In the genomic region with DNA sequence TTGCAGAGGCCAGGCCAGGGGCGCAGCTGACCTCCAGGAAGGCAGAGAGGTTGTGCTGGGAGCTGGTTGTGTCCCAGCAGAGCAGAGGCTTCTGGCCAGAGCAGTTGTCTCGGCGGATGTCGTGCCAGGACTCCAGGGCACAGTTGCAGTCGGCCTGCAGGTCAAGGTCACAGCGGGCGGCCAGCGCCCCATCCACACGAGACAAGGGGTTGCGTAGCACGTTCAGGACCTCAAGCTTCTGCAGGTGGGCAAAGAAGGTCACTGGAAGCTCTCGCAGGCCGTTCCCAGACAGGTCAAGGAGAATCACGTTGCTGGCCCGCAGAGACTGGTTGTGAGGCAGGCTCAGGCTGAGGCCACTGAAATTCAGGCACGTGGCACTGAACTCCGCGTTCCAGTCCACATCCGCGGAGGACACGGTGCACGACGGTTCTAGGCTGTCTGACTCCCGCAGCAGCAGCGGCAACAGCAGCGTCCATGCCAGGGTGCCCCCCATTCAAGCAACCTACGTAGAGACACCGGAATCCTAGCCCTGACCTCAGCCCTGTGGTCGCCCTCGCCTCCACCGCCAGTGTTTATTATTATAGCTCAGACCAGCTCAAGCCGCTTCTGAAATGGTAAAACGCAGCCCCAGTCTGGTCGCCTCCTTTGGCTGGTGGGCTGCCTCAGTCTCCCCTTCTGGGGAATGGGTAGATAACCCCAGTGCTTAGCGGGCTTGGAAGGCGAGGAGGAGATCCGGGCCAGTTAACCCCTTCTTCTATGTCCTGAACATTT, we compare ENCODE assay signal across 16 cellular contexts. TPM values are rescaled to one million over a fixed set of nuclear protein-coding genes. Genes with fewer than 3 reads are reported as not detected.
DNase-seq lines count a peak whose midpoint lies in the region; ATAC-seq, FAIRE-seq and TF ChIP-seq lines count a peak whose summit lies in the region.
"Had no signal": no experiment of that assay in that cellular context is flagged by ENCODE, and none has a peak within 500 bp of the region (broad histone marks: within the 10 kb centered on the region; RNA-seq: fewer than 3 reads in every experiment).

No MANE protein-coding gene starts in this region.

- TF ChIP-seq CTCF in VCaP (conservative IDR thresholded peaks at IDR 0.05) (no peak), right lobe of liver (IDR thresholded peaks at IDR 0.05) (no peak)

- peak; percentile 63 for FAIRE-seq in GM12891 (lab: Jason Lieb, UNC)

- no peak for DNase-seq in GM12891 (ENCODE audit: insufficient read length, low spot score)
- DNase-seq in right lobe of liver = peak; percentile 72 to 90 (median 87)
- DNase-seq in NCI-H128 (lab: John Stamatoyannopoulos, UW; ENCODE audit: unreplicated experiment) = no peak
- DNase-seq in SJCRH30 = no peak
- DNase-seq in AML-193 (lab: John Stamatoyannopoulos, UW) = no peak
- DNase-seq in GOT3 (lab: John Stamatoyannopoulos, UW) = no peak
- DNase-seq: DND-41; mammary epithelial cell; NCI-H1048; NCI-H2171; stimulated activated CD4-positive, alpha-beta T cell treated with anti-CD3 and anti-CD28 coated beads, Interleukin-2, amount 100 ng/mL, for 24 hours; stimulated activated CD8-positive, alpha-beta memory T cell treated with anti-CD3 and anti-CD28 coated beads, Interleukin-4, amount 100 ng/mL, for 48 hours; WERI-Rb-1 had no signal

- H3K27ac ChIP-seq in VCaP (0 out of 2 replicates have a peak overlapping the region, but pooled peaks have one; percentile 7), right lobe of liver (peak overlapping the region; percentile 27 to 75 (median 45)), skin epidermis (peak overlapping the region in 7 of 21 experiments; percentile 18 to 72 (median 54)), SJCRH30 (no peak overlapping the region)
- H3K27ac ChIP-seq: hepatocyte, WERI-Rb-1 had no signal

- intact Hi-C loops in right lobe of liver (cut with DNase I) = no loop called here

- H3K27me3 ChIP-seq in right lobe of liver (no peaks in the 10 kb centered on the region), SJCRH30 (peaks cover 25% of the 10 kb centered on the region; the same call in 1 of the 2 replicates)
- H3K27me3 ChIP-seq: hepatocyte had no signal

- H3K4me3 ChIP-seq in right lobe of liver = peak overlapping the region; percentile 10 to 38 (median 30)
- peak overlapping the region in 5 of 7 experiments; percentile 20 to 31 (median 25) for H3K4me3 ChIP-seq in skin epidermis
- H3K4me3 ChIP-seq in SJCRH30 = no peak overlapping the region
- H3K4me3 ChIP-seq: hepatocyte had no signal

- no peaks in the 10 kb centered on the region for H3K36me3 ChIP-seq in right lobe of liver
- H3K36me3 ChIP-seq in SJCRH30 = no peaks in the 10 kb centered on the region
- H3K36me3 ChIP-seq: WERI-Rb-1 had no signal

- no peak for TF ChIP-seq POLR2A in GM12891 (IDR thresholded peaks at IDR 0.05; ENCODE audit: low read depth, low read length)
- TF ChIP-seq POLR2A in right lobe of liver (IDR thresholded peaks at IDR 0.05) = no peak

- peak; percentile 59 to 77 (median 68) for ATAC-seq in right lobe of liver

- H3K4me1 ChIP-seq in right lobe of liver (peaks cover 0 to 49% (median 9%) of the 10 kb centered on the region in 4 donors), SJCRH30 (no peaks in the 10 kb centered on the region; the same call in 1 of the 2 replicates)

- H3K9me3 ChIP-seq in right lobe of liver (no peaks in the 10 kb centered on the region), SJCRH30 (replicated peaks) (no peaks in the 10 kb centered on the region)

- 20% methylated on average over 1 of the region's 37 CpGs for WGBS in right lobe of liver (ENCODE audit: insufficient coverage, low coverage, low lambda C conversion rate, missing lambda C conversion rate)

TF ChIP-seq in GM12891, 5 proteins besides CTCF, POLR2A, EP300 and RAD21:
- TF ChIP-seq TAF1 (IDR thresholded peaks at IDR 0.05; ENCODE audit: low read depth, low read length) (no peak), POU2F2 (IDR thresholded peaks at IDR 0.05; ENCODE audit: low read depth, low read length) (no peak), PAX5 (IDR thresholded peaks at IDR 0.05; ENCODE audit: insufficient read depth, low read length, severe bottlenecking) (no peak), SPI1 (IDR thresholded peaks at IDR 0.05; ENCODE audit: low read depth, low read length) (no peak), POLR2AphosphoS5 (IDR thresholded peaks at IDR 0.05; ENCODE audit: low read depth, low read length) (no peak)
TF ChIP-seq in GM12891: peak in this region for 0.

RNA-seq across cellular contexts. Expression of gene LRRC25, which starts 0.8 kb away (rescaled TPM):
- 2.0 TPM for polyA plus RNA-seq in GM12891 (2012; ENCODE audit: low read depth, missing spikeins)
- 10 to 100 TPM in 1 of 6 experiments, 1 to 10 TPM in 5; 1.9 to 12.6 (median 3.2) TPM for total RNA-seq in right lobe of liver
- not detected in 2 replicates for total RNA-seq in SJCRH30 (2014; rRNA removed; shearing (Covaris generic))
- total RNA-seq: hepatocyte, mammary epithelial cell had no signal
- polyA plus RNA-seq: mammary epithelial cell had no signal

RNA-seq across cellular contexts. Expression of gene GDF15, which starts 10.7 kb away (rescaled TPM):
- polyA plus RNA-seq in GM12891 (2012; ENCODE audit: low read depth, missing spikeins) = 4.9 TPM
- total RNA-seq in right lobe of liver = 100 to 1,000 TPM in 2 of 6 experiments, 10 to 100 TPM in 2, 1 to 10 TPM in 1, under 1 TPM in 1; 0.88 to 160 (median 57.5) TPM
- 17.5 and 27.1 TPM in 2 replicates for total RNA-seq in SJCRH30 (2014; rRNA removed; shearing (Covaris generic))

RNA-seq across cellular contexts. Expression of gene SSBP4, which starts 22.5 kb away (rescaled TPM):
- 60.3 TPM for polyA plus RNA-seq in GM12891 (2012; ENCODE audit: low read depth, missing spikeins)
- total RNA-seq in right lobe of liver = 10 to 100 TPM; 12.8 to 23.9 (median 15.9) TPM
- total RNA-seq in SJCRH30 (2014; rRNA removed; shearing (Covaris generic)) = 63.0 and 73.0 TPM in 2 replicates

RNA-seq across cellular contexts. Expression of gene ISYNA1, which starts 41.3 kb away (rescaled TPM):
- 14.3 TPM for polyA plus RNA-seq in GM12891 (2012; ENCODE audit: low read depth, missing spikeins)
- total RNA-seq in right lobe of liver = 1 to 10 TPM; 6.5 to 8.3 (median 7.8) TPM
- total RNA-seq in SJCRH30 (2014; rRNA removed; shearing (Covaris generic)) = 7.4 and 7.5 TPM in 2 replicates

RNA-seq across cellular contexts. Expression of gene PGPEP1, which starts 56.3 kb away (rescaled TPM):
- 22.1 TPM for polyA plus RNA-seq in GM12891 (2012; ENCODE audit: low read depth, missing spikeins)
- total RNA-seq in right lobe of liver = 10 to 100 TPM; 33.0 to 55.5 (median 40.7) TPM
- 8.7 and 11.7 TPM in 2 replicates for total RNA-seq in SJCRH30 (2014; rRNA removed; shearing (Covaris generic))

Comparison
In these comparisons a context has a peak if more than half of its experiments do, and no peak if none do; other contexts are left out.
1. DNase-seq: peak in right lobe of liver (3 of 3); none in GM12891 (single experiment), NCI-H128 (single experiment), SJCRH30 (0 of 2), AML-193 (0 of 2) and GOT3 (single experiment).